In the genomic region with DNA sequence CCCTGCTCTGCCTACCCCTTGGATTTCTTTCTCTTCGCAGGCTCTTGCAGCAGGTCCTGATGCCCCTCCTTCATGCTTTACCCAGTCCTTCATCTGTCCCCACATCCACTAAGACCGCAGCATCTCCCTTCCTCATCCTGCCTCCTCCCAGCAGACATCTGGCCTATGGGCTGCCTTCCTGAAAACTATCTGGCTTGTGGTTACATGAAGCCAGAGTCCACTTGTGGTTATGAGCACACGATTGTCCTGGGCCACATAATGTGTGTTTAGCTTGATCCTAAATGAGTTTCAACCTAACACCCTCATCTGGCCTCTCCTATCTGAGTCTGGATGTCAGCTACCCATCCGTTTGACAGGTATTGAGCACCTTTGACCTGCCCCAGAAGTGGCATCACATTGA, we compare ENCODE assay signal across 1 cellular context.
TF ChIP-seq lines count a peak whose summit lies in the region.

No MANE protein-coding gene starts in this region.

TF ChIP-seq in K562, 482 proteins besides CTCF, POLR2A, EP300 and RAD21 (continues in another document):
- TF ChIP-seq ZEB2 (IDR thresholded peaks at IDR 0.05) = peak; percentile 33; the same call in 1 of the 2 replicates
- TF ChIP-seq CTBP1 (IDR thresholded peaks at IDR 0.05; ENCODE audit: borderline replicate concordance) = peak; percentile 91
- TF ChIP-seq, protein P1, sequence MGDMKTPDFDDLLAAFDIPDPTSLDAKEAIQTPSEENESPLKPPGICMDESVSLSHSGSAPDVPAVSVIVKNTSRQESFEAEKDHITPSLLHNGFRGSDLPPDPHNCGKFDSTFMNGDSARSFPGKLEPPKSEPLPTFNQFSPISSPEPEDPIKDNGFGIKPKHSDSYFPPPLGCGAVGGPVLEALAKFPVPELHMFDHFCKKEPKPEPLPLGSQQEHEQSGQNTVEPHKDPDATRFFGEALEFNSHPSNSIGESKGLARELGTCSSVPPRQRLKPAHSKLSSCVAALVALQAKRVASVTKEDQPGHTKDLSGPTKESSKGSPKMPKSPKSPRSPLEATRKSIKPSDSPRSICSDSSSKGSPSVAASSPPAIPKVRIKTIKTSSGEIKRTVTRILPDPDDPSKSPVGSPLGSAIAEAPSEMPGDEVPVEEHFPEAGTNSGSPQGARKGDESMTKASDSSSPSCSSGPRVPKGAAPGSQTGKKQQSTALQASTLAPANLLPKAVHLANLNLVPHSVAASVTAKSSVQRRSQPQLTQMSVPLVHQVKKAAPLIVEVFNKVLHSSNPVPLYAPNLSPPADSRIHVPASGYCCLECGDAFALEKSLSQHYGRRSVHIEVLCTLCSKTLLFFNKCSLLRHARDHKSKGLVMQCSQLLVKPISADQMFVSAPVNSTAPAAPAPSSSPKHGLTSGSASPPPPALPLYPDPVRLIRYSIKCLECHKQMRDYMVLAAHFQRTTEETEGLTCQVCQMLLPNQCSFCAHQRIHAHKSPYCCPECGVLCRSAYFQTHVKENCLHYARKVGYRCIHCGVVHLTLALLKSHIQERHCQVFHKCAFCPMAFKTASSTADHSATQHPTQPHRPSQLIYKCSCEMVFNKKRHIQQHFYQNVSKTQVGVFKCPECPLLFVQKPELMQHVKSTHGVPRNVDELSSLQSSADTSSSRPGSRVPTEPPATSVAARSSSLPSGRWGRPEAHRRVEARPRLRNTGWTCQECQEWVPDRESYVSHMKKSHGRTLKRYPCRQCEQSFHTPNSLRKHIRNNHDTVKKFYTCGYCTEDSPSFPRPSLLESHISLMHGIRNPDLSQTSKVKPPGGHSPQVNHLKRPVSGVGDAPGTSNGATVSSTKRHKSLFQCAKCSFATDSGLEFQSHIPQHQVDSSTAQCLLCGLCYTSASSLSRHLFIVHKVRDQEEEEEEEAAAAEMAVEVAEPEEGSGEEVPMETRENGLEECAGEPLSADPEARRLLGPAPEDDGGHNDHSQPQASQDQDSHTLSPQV (IDR thresholded peaks at IDR 0.05) = peak; percentile 22; the same call in 1 of the 2 replicates
- peak; percentile 46; the same call in 1 of the 2 replicates for TF ChIP-seq HMBOX1 (IDR thresholded peaks at IDR 0.05)
- no peak for TF ChIP-seq STAT6 (CRISPR knock-in tag; IDR thresholded peaks at IDR 0.05)
- 0 out of 4 replicates have a peak, but pooled peaks of 1 of the 2 experiments have one; percentile 55 for TF ChIP-seq ZNF639 (CRISPR knock-in tag; conservative IDR thresholded peaks at IDR 0.05 in 1 of 2, IDR thresholded peaks at IDR 0.05 in 1 of 2)
- TF ChIP-seq, protein P2, sequence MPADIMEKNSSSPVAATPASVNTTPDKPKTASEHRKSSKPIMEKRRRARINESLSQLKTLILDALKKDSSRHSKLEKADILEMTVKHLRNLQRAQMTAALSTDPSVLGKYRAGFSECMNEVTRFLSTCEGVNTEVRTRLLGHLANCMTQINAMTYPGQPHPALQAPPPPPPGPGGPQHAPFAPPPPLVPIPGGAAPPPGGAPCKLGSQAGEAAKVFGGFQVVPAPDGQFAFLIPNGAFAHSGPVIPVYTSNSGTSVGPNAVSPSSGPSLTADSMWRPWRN (IDR thresholded peaks at IDR 0.05; ENCODE audit: low read depth) = peak; percentile 26; the same call in 1 of the 2 replicates
- peak in 1 of 2 experiments; percentile 61; a peak in 1 of 4 replicates for TF ChIP-seq MLLT1 (IDR thresholded peaks at IDR 0.05)
- no peak for TF ChIP-seq ELF2 (CRISPR knock-in tag; IDR thresholded peaks at IDR 0.05)
- TF ChIP-seq PYGO2 (tag; IDR thresholded peaks at IDR 0.05) = no peak
- TF ChIP-seq SMAD4 (CRISPR knock-in tag; conservative IDR thresholded peaks at IDR 0.05) = 0 out of 2 replicates have a peak, but pooled peaks have one; percentile 15
- TF ChIP-seq TCF7L2 (IDR thresholded peaks at IDR 0.05; ENCODE audit: low read depth, low read length) = no peak
- peak; percentile 95 for TF ChIP-seq RREB1 (CRISPR knock-in tag; IDR thresholded peaks at IDR 0.05)
- TF ChIP-seq NRF1 (conservative IDR thresholded peaks at IDR 0.05 in 1 of 2, IDR thresholded peaks at IDR 0.05 in 1 of 2) = no peak
- TF ChIP-seq KDM1A (IDR thresholded peaks at IDR 0.05) = peak in 1 of 2 experiments; percentile 57; a peak in 1 of 4 replicates
- 0 out of 2 replicates have a peak, but pooled peaks have one; percentile 14 for TF ChIP-seq CREM (IDR thresholded peaks at IDR 0.05; ENCODE audit: low read depth)
- no peak for TF ChIP-seq NFE2L1 (tag; IDR thresholded peaks at IDR 0.05; ENCODE audit: borderline replicate concordance, low read depth)
- no peak for TF ChIP-seq RBM17 (IDR thresholded peaks at IDR 0.05; ENCODE audit: borderline replicate concordance, low read depth, low read length)
- 0 out of 2 replicates have a peak, but pooled peaks have one; percentile 23 for TF ChIP-seq ZNF57 (CRISPR knock-in tag; IDR thresholded peaks at IDR 0.05)
- TF ChIP-seq KLF13 (tag; IDR thresholded peaks at IDR 0.05; ENCODE audit: borderline replicate concordance, low read depth) = no peak
- TF ChIP-seq ESRRA (IDR thresholded peaks at IDR 0.05; ENCODE audit: borderline replicate concordance, low read depth) = peak; percentile 76; the same call in 1 of the 2 replicates
- TF ChIP-seq CBX1 (IDR thresholded peaks at IDR 0.05; ENCODE audit: low read depth) = no peak
- TF ChIP-seq POLR3A (IDR thresholded peaks at IDR 0.05; ENCODE audit: borderline replicate concordance, extremely low read depth, insufficient read depth, insufficient read length) = no peak
- peak; percentile 9; the same call in 1 of the 2 replicates for TF ChIP-seq CBFA2T3 (IDR thresholded peaks at IDR 0.05)
- no peak for TF ChIP-seq CCNT2 (IDR thresholded peaks at IDR 0.05; ENCODE audit: borderline replicate concordance, extremely low read depth, insufficient read length, low read depth, low read length)
- TF ChIP-seq, protein P3, sequence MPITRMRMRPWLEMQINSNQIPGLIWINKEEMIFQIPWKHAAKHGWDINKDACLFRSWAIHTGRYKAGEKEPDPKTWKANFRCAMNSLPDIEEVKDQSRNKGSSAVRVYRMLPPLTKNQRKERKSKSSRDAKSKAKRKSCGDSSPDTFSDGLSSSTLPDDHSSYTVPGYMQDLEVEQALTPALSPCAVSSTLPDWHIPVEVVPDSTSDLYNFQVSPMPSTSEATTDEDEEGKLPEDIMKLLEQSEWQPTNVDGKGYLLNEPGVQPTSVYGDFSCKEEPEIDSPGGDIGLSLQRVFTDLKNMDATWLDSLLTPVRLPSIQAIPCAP (CRISPR knock-in tag; IDR thresholded peaks at IDR 0.05; ENCODE audit: borderline replicate concordance) = no peak
- 0 out of 2 replicates have a peak, but pooled peaks have one; percentile 24 for TF ChIP-seq BACH1 (tag; IDR thresholded peaks at IDR 0.05)
- TF ChIP-seq, protein P4, sequence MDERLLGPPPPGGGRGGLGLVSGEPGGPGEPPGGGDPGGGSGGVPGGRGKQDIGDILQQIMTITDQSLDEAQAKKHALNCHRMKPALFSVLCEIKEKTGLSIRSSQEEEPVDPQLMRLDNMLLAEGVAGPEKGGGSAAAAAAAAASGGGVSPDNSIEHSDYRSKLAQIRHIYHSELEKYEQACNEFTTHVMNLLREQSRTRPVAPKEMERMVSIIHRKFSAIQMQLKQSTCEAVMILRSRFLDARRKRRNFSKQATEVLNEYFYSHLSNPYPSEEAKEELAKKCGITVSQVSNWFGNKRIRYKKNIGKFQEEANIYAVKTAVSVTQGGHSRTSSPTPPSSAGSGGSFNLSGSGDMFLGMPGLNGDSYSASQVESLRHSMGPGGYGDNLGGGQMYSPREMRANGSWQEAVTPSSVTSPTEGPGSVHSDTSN (CRISPR knock-in tag; IDR thresholded peaks at IDR 0.05; ENCODE audit: low read depth) = no peak
- TF ChIP-seq, protein P4 (tag; conservative IDR thresholded peaks at IDR 0.05; ENCODE audit: low read depth) = no peak
- peak in 1 of 2 experiments; percentile 88; a peak in 2 of 4 replicates for TF ChIP-seq RCOR1 (IDR thresholded peaks at IDR 0.05; ENCODE audit: borderline replicate concordance in 1 of 2, low read depth in 2 of 2, low read length in 2 of 2)
- TF ChIP-seq TCF3 (CRISPR knock-in tag; IDR thresholded peaks at IDR 0.05) = 0 out of 2 replicates have a peak, but pooled peaks have one; percentile 21
- TF ChIP-seq XRCC3 (IDR thresholded peaks at IDR 0.05) = no peak
- TF ChIP-seq ZNF766 (CRISPR knock-in tag; conservative IDR thresholded peaks at IDR 0.05) = 0 out of 2 replicates have a peak, but pooled peaks have one; percentile 34
